In genomic region chr3:164640586-164640985, GRCh38 we compare ENCODE assay signal across 15 cellular contexts.
"Had no signal": no experiment of that assay in that cellular context is flagged by ENCODE, and none has a peak within 500 bp of the region (broad histone marks: within the 10 kb centered on the region; RNA-seq: fewer than 3 reads in every experiment).

No MANE protein-coding gene starts in this region.

- ATAC-seq: left colon had no signal

- H3K27ac ChIP-seq: parathyroid adenoma, tibial artery had no signal

- H3K9ac ChIP-seq: parathyroid adenoma had no signal

- H3K27me3 ChIP-seq: tibial artery had no signal

- DNase-seq: activated B cell treated with CpG ODN at 0.5 μM for 24 hours; activated CD4-positive, alpha-beta memory T cell treated with anti-CD3 and anti-CD28 coated beads for 36 hours; activated CD4-positive, alpha-beta T cell treated with anti-CD3 and anti-CD28 coated beads for 4 hours; activated T-cell treated with anti-CD3 and anti-CD28 coated beads for 4 hours; amygdala; glutamatergic neuron; hypothalamus; islet precursor cell; left colon; stimulated activated CD4-positive, alpha-beta T cell treated with anti-CD3 and anti-CD28 coated beads, Interleukin-12 subunit alpha, Interleukin-12 subunit beta, amount 100 ng/mL, for 4 hours; stimulated activated CD4-positive, alpha-beta T cell treated with anti-CD3 and anti-CD28 coated beads, Interleukin-1b, Interleukin-23, amount 100 ng/mL, for 48 hours; stimulated activated naive CD4-positive, alpha-beta T cell treated with Interleukin-2 at 50 U/mL for 16 hours; tibial artery had no signal

- H3K4me3 ChIP-seq: lung, tibial artery had no signal

- H3K36me3 ChIP-seq: tibial artery had no signal

- H2AFZ ChIP-seq: parathyroid adenoma had no signal

- H3K79me2 ChIP-seq: parathyroid adenoma had no signal

- H3K4me1 ChIP-seq: parathyroid adenoma, tibial artery had no signal

- H3K9me3 ChIP-seq: tibial artery had no signal
